In genomic region chr1:91879739-91880138, GRCh38 we compare ENCODE assay signal across 21 cellular contexts.
"Had no signal": no experiment of that assay in that cellular context is flagged by ENCODE, and none has a peak within 500 bp of the region (broad histone marks: within the 10 kb centered on the region; RNA-seq: fewer than 3 reads in every experiment).

No MANE protein-coding gene starts in this region.

- H3K36me3 Mint-ChIP-seq: activated CD4-positive, alpha-beta memory T cell treated with anti-CD3 and anti-CD28 coated beads for 36 hours; activated CD8-positive, alpha-beta memory T cell treated with anti-CD3 and anti-CD28 coated beads, Interleukin-2, amount 10 ng/mL, durations not matched to agents 7 days and 5 days; activated naive CD4-positive, alpha-beta T cell treated with anti-CD3 and anti-CD28 coated beads, Interleukin-2, amount 50 U/mL, for 24 hours; brain had no signal

- H3K4me3 Mint-ChIP-seq: activated CD4-positive, alpha-beta memory T cell treated with anti-CD3 and anti-CD28 coated beads for 36 hours; activated CD4-positive, alpha-beta T cell treated with anti-CD3 and anti-CD28 coated beads for 36 hours; activated CD8-positive, alpha-beta memory T cell treated with anti-CD3 and anti-CD28 coated beads, Interleukin-2, amount 10 ng/mL, durations not matched to agents 7 days and 5 days; activated naive CD4-positive, alpha-beta T cell treated with anti-CD3 and anti-CD28 coated beads, Interleukin-2, amount 50 U/mL, for 24 hours; central memory CD8-positive, alpha-beta T cell; stimulated activated naive CD8-positive, alpha-beta T cell treated with anti-CD3 and anti-CD28 coated beads, Interleukin-15, amount 100 ng/mL, for 72 hours; T-helper 1 cell treated with Interleukin-12 subunit alpha and Interleukin-12 subunit beta and Interleukin-4 antibody, amounts not matched to agents 30 μg/mL and 1 μg/mL, for 36 hours had no signal

- DNase-seq: activated CD4-positive, alpha-beta memory T cell treated with anti-CD3 and anti-CD28 coated beads for 36 hours; activated CD4-positive, alpha-beta T cell treated with anti-CD3 and anti-CD28 coated beads for 36 hours; activated CD8-positive, alpha-beta memory T cell treated with anti-CD3 and anti-CD28 coated beads, Interleukin-2, amount 10 ng/mL, durations not matched to agents 7 days and 5 days; activated effector memory CD4-positive, alpha-beta T cell treated with anti-CD3 and anti-CD28 coated beads, Interleukin-2, amount 50 U/mL, for 16 hours; activated T-cell treated with anti-CD3 and anti-CD28 coated beads, Interleukin-2, amount 50 U/mL, for 1 hour; amygdala; effector CD4-positive, alpha-beta T cell; gastrocnemius medialis; heart right ventricle; left colon; midbrain; pancreas; sigmoid colon; spleen; stimulated activated naive CD8-positive, alpha-beta T cell treated with anti-CD3 and anti-CD28 coated beads, Interleukin-15, amount 100 ng/mL, for 72 hours; testis; upper lobe of left lung had no signal

- ATAC-seq: activated CD4-positive, alpha-beta T cell treated with anti-CD3 and anti-CD28 coated beads for 36 hours; activated CD8-positive, alpha-beta memory T cell treated with anti-CD3 and anti-CD28 coated beads, Interleukin-2, amount 10 ng/mL, durations not matched to agents 7 days and 5 days; gastrocnemius medialis; heart right ventricle; left colon; pancreas; stimulated activated naive CD8-positive, alpha-beta T cell treated with anti-CD3 and anti-CD28 coated beads, Interleukin-15, amount 100 ng/mL, for 72 hours had no signal

- H3K9me3 Mint-ChIP-seq: activated CD4-positive, alpha-beta memory T cell treated with anti-CD3 and anti-CD28 coated beads for 36 hours; central memory CD8-positive, alpha-beta T cell; stimulated activated naive CD8-positive, alpha-beta T cell treated with anti-CD3 and anti-CD28 coated beads, Interleukin-15, amount 100 ng/mL, for 72 hours; T-helper 1 cell treated with Interleukin-12 subunit alpha and Interleukin-12 subunit beta and Interleukin-4 antibody, amounts not matched to agents 30 μg/mL and 1 μg/mL, for 36 hours had no signal

- H3K27ac Mint-ChIP-seq: activated CD4-positive, alpha-beta memory T cell treated with anti-CD3 and anti-CD28 coated beads for 36 hours; activated CD4-positive, alpha-beta T cell treated with anti-CD3 and anti-CD28 coated beads for 36 hours; activated CD8-positive, alpha-beta memory T cell treated with anti-CD3 and anti-CD28 coated beads, Interleukin-2, amount 10 ng/mL, durations not matched to agents 7 days and 5 days; activated naive CD4-positive, alpha-beta T cell treated with anti-CD3 and anti-CD28 coated beads, Interleukin-2, amount 50 U/mL, for 24 hours; stimulated activated naive CD8-positive, alpha-beta T cell treated with anti-CD3 and anti-CD28 coated beads, Interleukin-15, amount 100 ng/mL, for 72 hours; T-helper 1 cell treated with Interleukin-12 subunit alpha and Interleukin-12 subunit beta and Interleukin-4 antibody, amounts not matched to agents 30 μg/mL and 1 μg/mL, for 36 hours had no signal
